In the genomic region with DNA sequence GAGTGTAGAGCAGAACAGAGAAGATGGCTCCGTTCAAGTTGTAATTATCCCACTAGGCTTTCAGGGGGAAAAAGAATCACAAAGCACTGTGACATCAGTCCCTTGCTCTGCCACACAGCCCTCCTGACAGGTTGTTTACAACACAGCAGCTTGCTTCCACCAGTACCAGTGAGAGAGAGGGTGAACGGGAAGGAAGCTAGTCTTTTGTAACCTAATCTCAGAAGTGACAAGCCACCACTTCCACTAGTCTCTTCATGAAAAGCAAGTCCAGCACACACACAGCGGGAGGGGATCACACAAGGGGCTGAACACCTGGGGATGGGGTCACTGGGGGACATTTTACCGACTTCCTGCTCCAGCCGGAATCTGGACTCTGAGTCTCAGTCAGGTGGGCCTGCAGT, we compare ENCODE assay signal across 13 cellular contexts.
DNase-seq lines count a peak whose midpoint lies in the region; ATAC-seq and TF ChIP-seq lines count a peak whose summit lies in the region.
"Had no signal": no experiment of that assay in that cellular context is flagged by ENCODE, and none has a peak within 500 bp of the region (broad histone marks: within the 10 kb centered on the region; RNA-seq: fewer than 3 reads in every experiment).

No MANE protein-coding gene starts in this region.

- no peaks in the 10 kb centered on the region; the same call in 1 of the 2 replicates for H3K9me3 ChIP-seq in OCI-LY7 (ENCODE audit: low read length)
- H3K9me3 ChIP-seq in right lobe of liver = no peaks in the 10 kb centered on the region
- H3K9me3 ChIP-seq: heart right ventricle had no signal

- H4K20me1 ChIP-seq in OCI-LY7 (ENCODE audit: insufficient read depth, low read length) = no peaks in the 10 kb centered on the region

- H3K4me1 ChIP-seq in OCI-LY7 (ENCODE audit: insufficient read depth, low read length, poor library complexity, severe bottlenecking) = peaks cover 33% of the 10 kb centered on the region
- no peaks in the 10 kb centered on the region for H3K4me1 ChIP-seq in right lobe of liver

- H3K79me2 ChIP-seq in OCI-LY7 (ENCODE audit: insufficient read depth, low read depth, low read length) = no peaks in the 10 kb centered on the region

- BruUV-seq in OCI-LY7 (replicated peaks; lab: Mats Ljungman, UMichigan) = no TSS peak

- H3K36me3 ChIP-seq in OCI-LY7 (ENCODE audit: insufficient read depth, low read length) = no peaks in the 10 kb centered on the region
- H3K36me3 ChIP-seq in right lobe of liver = no peaks in the 10 kb centered on the region
- H3K36me3 ChIP-seq: heart right ventricle had no signal

- no peak for TF ChIP-seq CTCF in OCI-LY7 (conservative IDR thresholded peaks at IDR 0.05; ENCODE audit: low read length)
- TF ChIP-seq CTCF in right lobe of liver (IDR thresholded peaks at IDR 0.05) = no peak
- TF ChIP-seq CTCF in type B pancreatic cell (conservative IDR thresholded peaks at IDR 0.05) = no peak

- H3K4me1 Mint-ChIP-seq in activated naive CD8-positive, alpha-beta T cell treated with anti-CD3 and anti-CD28 coated beads, Interleukin-2, amount 10 ng/mL, durations not matched to agents 7 days and 5 days = peaks cover 25% of the 10 kb centered on the region
- peaks cover 33% of the 10 kb centered on the region for H3K4me1 Mint-ChIP-seq in activated naive CD8-positive, alpha-beta T cell treated with anti-CD3 and anti-CD28 coated beads for 36 hours
- H3K4me1 Mint-ChIP-seq in type B pancreatic cell (ENCODE audit: unreplicated experiment) = peaks cover 4% of the 10 kb centered on the region
- peaks cover 7% of the 10 kb centered on the region for H3K4me1 Mint-ChIP-seq in activated T-helper 17 cell treated with anti-CD3 and anti-CD28 coated beads, Interleukin-2, amount 50 U/mL, for 72 hours

- 0 out of 2 replicates have a peak overlapping the region, but pooled peaks have one; percentile 16 for H3K4me2 ChIP-seq in OCI-LY7 (ENCODE audit: low read length)
- H3K4me2 ChIP-seq: smooth muscle cell had no signal

- no peak overlapping the region for H3K27ac ChIP-seq in OCI-LY7 (ENCODE audit: low read depth, low read length, poor library complexity, severe bottlenecking)
- no peak overlapping the region for H3K27ac ChIP-seq in right lobe of liver

- peak; percentile 81 for ATAC-seq in activated naive CD8-positive, alpha-beta T cell treated with anti-CD3 and anti-CD28 coated beads, Interleukin-2, amount 10 ng/mL, durations not matched to agents 7 days and 5 days (ENCODE audit: low read depth)
- peak; percentile 45 to 67 (median 60) for ATAC-seq in right lobe of liver
- no peak for ATAC-seq in activated T-helper 17 cell treated with anti-CD3 and anti-CD28 coated beads, Interleukin-2, amount 50 U/mL, for 72 hours (replicated peaks)

- intact Hi-C loops in OCI-LY7 (cut with micrococcal nuclease; ENCODE audit: unreplicated experiment) = no loop called here
- intact Hi-C loops in right lobe of liver (cut with DNase I) = no loop called here
- intact Hi-C loops in posterior cingulate gyrus (cut with DNase I) = no loop called here

- peaks cover 43% of the 10 kb centered on the region for H3K27me3 Mint-ChIP-seq in activated naive CD8-positive, alpha-beta T cell treated with anti-CD3 and anti-CD28 coated beads, Interleukin-2, amount 10 ng/mL, durations not matched to agents 7 days and 5 days
- H3K27me3 Mint-ChIP-seq in activated naive CD8-positive, alpha-beta T cell treated with anti-CD3 and anti-CD28 coated beads for 36 hours = no peaks in the 10 kb centered on the region
- H3K27me3 Mint-ChIP-seq in type B pancreatic cell = peaks cover 3% of the 10 kb centered on the region
- no peaks in the 10 kb centered on the region for H3K27me3 Mint-ChIP-seq in activated T-helper 17 cell treated with anti-CD3 and anti-CD28 coated beads, Interleukin-2, amount 50 U/mL, for 72 hours

- WGBS in right lobe of liver (ENCODE audit: insufficient coverage, low coverage, low lambda C conversion rate, missing lambda C conversion rate) = 31% methylated on average over 4 of the region's 5 CpGs

- H3K4me3 Mint-ChIP-seq in activated naive CD8-positive, alpha-beta T cell treated with anti-CD3 and anti-CD28 coated beads, Interleukin-2, amount 10 ng/mL, durations not matched to agents 7 days and 5 days = peak overlapping the region; percentile 21
- no peak overlapping the region for H3K4me3 Mint-ChIP-seq in activated naive CD8-positive, alpha-beta T cell treated with anti-CD3 and anti-CD28 coated beads for 36 hours
- no peak overlapping the region for H3K4me3 Mint-ChIP-seq in type B pancreatic cell
- no peak overlapping the region for H3K4me3 Mint-ChIP-seq in activated T-helper 17 cell treated with anti-CD3 and anti-CD28 coated beads, Interleukin-2, amount 50 U/mL, for 72 hours

- no peak for DNase-seq in activated naive CD8-positive, alpha-beta T cell treated with anti-CD3 and anti-CD28 coated beads, Interleukin-2, amount 10 ng/mL, durations not matched to agents 7 days and 5 days
- DNase-seq in activated naive CD8-positive, alpha-beta T cell treated with anti-CD3 and anti-CD28 coated beads for 36 hours = no peak
- DNase-seq in OCI-LY7 (ENCODE audit: low spot score) (peak; percentile 49), right lobe of liver (no peak), type B pancreatic cell (ENCODE audit: extremely low spot score, unreplicated experiment) (peak; percentile 22), NCI-H1694 treated with DMSO at 0.1 percent for 48 hours (lab: John Stamatoyannopoulos, UW) (no peak), posterior cingulate gyrus (no peak)
- DNase-seq: GOT3, heart right ventricle, OCI-M1, T-helper 9 cell had no signal

- H3K9me3 Mint-ChIP-seq in activated naive CD8-positive, alpha-beta T cell treated with anti-CD3 and anti-CD28 coated beads, Interleukin-2, amount 10 ng/mL, durations not matched to agents 7 days and 5 days = no peaks in the 10 kb centered on the region
- H3K9me3 Mint-ChIP-seq in activated naive CD8-positive, alpha-beta T cell treated with anti-CD3 and anti-CD28 coated beads for 36 hours = no peaks in the 10 kb centered on the region
- no peaks in the 10 kb centered on the region for H3K9me3 Mint-ChIP-seq in type B pancreatic cell
- H3K9me3 Mint-ChIP-seq in activated T-helper 17 cell treated with anti-CD3 and anti-CD28 coated beads, Interleukin-2, amount 50 U/mL, for 72 hours = no peaks in the 10 kb centered on the region

- TF ChIP-seq POLR2A in right lobe of liver (IDR thresholded peaks at IDR 0.05) = no peak

- H3K27me3 ChIP-seq in right lobe of liver = no peaks in the 10 kb centered on the region
- H3K27me3 ChIP-seq: heart right ventricle had no signal

- POLR2A ChIA-PET in activated naive CD8-positive, alpha-beta T cell treated with anti-CD3 and anti-CD28 coated beads, Interleukin-2, amount 10 ng/mL, durations not matched to agents 7 days and 5 days (lab: Charles Lee) = no interaction called here
- POLR2A ChIA-PET in OCI-LY7 (lab: Charles Lee) = interaction anchor here (0.5 to 1.7 kb wide), 8 partner anchors 9 to 614 kb away, joined by 3 to 7 read pairs (median 3); no protein-coding TSS in a partner anchor

- H3K4me3 ChIP-seq in OCI-LY7 (ENCODE audit: low read depth, low read length, poor library complexity, severe bottlenecking) = no peak overlapping the region
- no peak overlapping the region for H3K4me3 ChIP-seq in right lobe of liver
- H3K4me3 ChIP-seq: heart right ventricle, smooth muscle cell had no signal

- H2AFZ ChIP-seq in OCI-LY7 (ENCODE audit: low read length) = peak overlapping the region; percentile 79

- no peaks in the 10 kb centered on the region for H3K9me2 ChIP-seq in OCI-LY7 (ENCODE audit: insufficient read depth, low read length)

- CTCF ChIA-PET in OCI-LY7 (lab: Charles Lee; ENCODE audit: unreplicated experiment) = interaction anchor here (0.6 to 1.2 kb wide), 4 partner anchors 8 to 349 kb away, joined by 3 read pairs; no protein-coding TSS in a partner anchor

- H3K27ac Mint-ChIP-seq in activated naive CD8-positive, alpha-beta T cell treated with anti-CD3 and anti-CD28 coated beads, Interleukin-2, amount 10 ng/mL, durations not matched to agents 7 days and 5 days = peak overlapping the region; percentile 55
- H3K27ac Mint-ChIP-seq in activated naive CD8-positive, alpha-beta T cell treated with anti-CD3 and anti-CD28 coated beads for 36 hours = no peak overlapping the region
- no peak overlapping the region for H3K27ac Mint-ChIP-seq in type B pancreatic cell
- H3K27ac Mint-ChIP-seq in activated T-helper 17 cell treated with anti-CD3 and anti-CD28 coated beads, Interleukin-2, amount 50 U/mL, for 72 hours = no peak overlapping the region

- no peaks in the 10 kb centered on the region for H3K36me3 Mint-ChIP-seq in activated naive CD8-positive, alpha-beta T cell treated with anti-CD3 and anti-CD28 coated beads, Interleukin-2, amount 10 ng/mL, durations not matched to agents 7 days and 5 days
- no peaks in the 10 kb centered on the region for H3K36me3 Mint-ChIP-seq in activated naive CD8-positive, alpha-beta T cell treated with anti-CD3 and anti-CD28 coated beads for 36 hours
- H3K36me3 Mint-ChIP-seq in type B pancreatic cell = no peaks in the 10 kb centered on the region
- H3K36me3 Mint-ChIP-seq in activated T-helper 17 cell treated with anti-CD3 and anti-CD28 coated beads, Interleukin-2, amount 50 U/mL, for 72 hours (ENCODE audit: low read depth) = no peaks in the 10 kb centered on the region

Comparison
In these comparisons a context has a peak if more than half of its experiments do, and no peak if none do; other contexts are left out.
1. DNase-seq: peak in OCI-LY7 (single experiment) and type B pancreatic cell (single experiment); none in activated naive CD8-positive, alpha-beta T cell treated with anti-CD3 and anti-CD28 coated beads, Interleukin-2, amount 10 ng/mL, durations not matched to agents 7 days and 5 days (single experiment), activated naive CD8-positive, alpha-beta T cell treated with anti-CD3 and anti-CD28 coated beads for 36 hours (single experiment), right lobe of liver (0 of 3), NCI-H1694 treated with DMSO at 0.1 percent for 48 hours (single experiment) and posterior cingulate gyrus (0 of 10).